In the genomic region with DNA sequence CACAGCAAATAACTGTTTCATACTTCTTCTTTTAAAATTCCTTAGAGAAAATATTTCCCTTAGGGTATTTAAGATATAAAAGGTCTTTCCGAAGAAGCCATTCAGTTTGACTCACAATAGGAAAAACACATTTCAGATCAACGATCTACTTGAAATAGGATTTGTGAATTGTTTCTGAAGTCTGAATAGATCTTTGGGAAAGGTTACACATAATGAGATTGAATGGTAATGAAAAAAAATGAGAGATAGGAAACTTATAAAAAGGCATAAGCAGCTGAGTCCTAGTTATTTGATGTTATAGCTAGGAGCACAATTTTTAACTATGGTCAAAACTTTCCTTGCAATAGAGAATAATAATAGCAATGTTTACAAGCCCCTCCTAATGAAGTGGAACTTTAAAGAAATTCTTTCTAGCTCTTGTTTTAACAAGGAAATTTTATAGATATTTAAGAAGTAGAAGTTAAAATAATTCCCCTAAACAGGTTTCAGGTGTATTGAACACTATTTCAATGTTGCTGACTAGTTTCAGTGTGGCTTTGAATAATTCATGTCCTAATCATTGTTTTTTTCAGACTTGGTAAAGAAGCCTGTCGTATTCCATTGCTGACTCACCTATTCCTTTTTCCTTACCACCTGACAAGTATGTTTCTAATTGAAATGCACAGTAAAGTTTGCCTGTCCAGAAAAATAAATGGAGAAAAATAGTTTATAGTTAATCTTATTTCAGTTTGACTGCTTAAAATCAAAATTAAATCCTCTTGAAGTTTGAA, we compare ENCODE assay signal across 20 cellular contexts.
A peak's percentile ranks its signal among the peaks of the same experiment; 100 is the strongest.
DNase-seq lines count a peak whose midpoint lies in the region; ATAC-seq, FAIRE-seq and TF ChIP-seq lines count a peak whose summit lies in the region.
"Had no signal": no experiment of that assay in that cellular context is flagged by ENCODE, and none has a peak within 500 bp of the region (broad histone marks: within the 10 kb centered on the region; RNA-seq: fewer than 3 reads in every experiment).

No MANE protein-coding gene starts in this region.

- H2AFZ ChIP-seq in GM23338 (no peak overlapping the region), endothelial cell of umbilical vein (ENCODE audit: low read depth, low read length) (no peak overlapping the region)

- peaks cover 12% of the 10 kb centered on the region for H3K4me1 Mint-ChIP-seq in GM23338
- peaks cover 27% of the 10 kb centered on the region for H3K4me1 Mint-ChIP-seq in osteocyte (ENCODE audit: unreplicated experiment)

- dilution Hi-C loops in endothelial cell of umbilical vein (cut with MboI; ENCODE audit: extremely low pct_ligation_motif_present, low sequenced_read_pairs) = no loop called here

- peak overlapping the region; percentile 93 for H3K27ac Mint-ChIP-seq in GM23338
- H3K27ac Mint-ChIP-seq in osteocyte (ENCODE audit: unreplicated experiment) = peak overlapping the region; percentile 16
- H3K27ac Mint-ChIP-seq: CD4-positive, alpha-beta T cell had no signal

- H3K27ac ChIP-seq in GM23338 (ENCODE audit: low read depth) = no peak overlapping the region
- H3K27ac ChIP-seq in SK-N-MC = 0 out of 2 replicates have a peak overlapping the region, but pooled peaks have one; percentile 4
- H3K27ac ChIP-seq in endothelial cell of umbilical vein (ENCODE audit: insufficient read depth, low read depth, low read length) = no peak overlapping the region
- H3K27ac ChIP-seq: 22Rv1, A549, C4-2B had no signal

- POLR2A ChIA-PET in endothelial cell of umbilical vein (lab: Charles Lee) = no interaction called here

- TF ChIP-seq CTCF in GM23338 (conservative IDR thresholded peaks at IDR 0.05; ENCODE audit: low read depth in 2 of 2) (no peak), endothelial cell of umbilical vein (IDR thresholded peaks at IDR 0.05; ENCODE audit: extremely low read depth in 1 of 2, insufficient read depth in 1 of 2, low read depth in 1 of 2, low read length in 2 of 2) (no peak), osteocyte (IDR thresholded peaks at IDR 0.05) (no peak)

- H3K9me1 ChIP-seq in endothelial cell of umbilical vein (replicated peaks; ENCODE audit: control insufficient read depth, extremely low read depth, insufficient read depth, low read length) = no peaks in the 10 kb centered on the region

- H3K4me1 ChIP-seq in GM23338 (ENCODE audit: insufficient read depth) (peaks cover 9% of the 10 kb centered on the region; the same call in 1 of the 2 replicates), endothelial cell of umbilical vein (ENCODE audit: control insufficient read depth, extremely low read depth, insufficient read depth, low read length) (no peaks in the 10 kb centered on the region)
- H3K4me1 ChIP-seq: A549, Caco-2 had no signal

- H3K4me3 Mint-ChIP-seq in GM23338 = no peak overlapping the region
- no peak overlapping the region for H3K4me3 Mint-ChIP-seq in osteocyte (ENCODE audit: unreplicated experiment)
- H3K4me3 Mint-ChIP-seq: CD4-positive, alpha-beta T cell; H9 had no signal

- H3K79me2 ChIP-seq in GM23338 (replicated peaks; ENCODE audit: insufficient read depth) (no peaks in the 10 kb centered on the region), endothelial cell of umbilical vein (ENCODE audit: control insufficient read depth, insufficient read depth, low read length) (no peaks in the 10 kb centered on the region)

- H3K9me3 ChIP-seq in SK-N-MC (ENCODE audit: low read depth, low read length) (no peaks in the 10 kb centered on the region), endothelial cell of umbilical vein (replicated peaks; ENCODE audit: control insufficient read depth, insufficient read depth, low read length) (no peaks in the 10 kb centered on the region)
- H3K9me3 ChIP-seq: A549, Caco-2 had no signal

- no TSS peak for BruUV-seq in endothelial cell of umbilical vein (replicated peaks; lab: Mats Ljungman, UMichigan)

- DNase-seq in GM23338 (ENCODE audit: low spot score) = no peak
- no peak for DNase-seq in SK-N-MC (ENCODE audit: low read depth, low spot score)
- DNase-seq in endothelial cell of umbilical vein (ENCODE audit: low read depth, low spot score) = no peak
- no peak for DNase-seq in osteocyte (ENCODE audit: extremely low spot score, unreplicated experiment)
- DNase-seq in activated CD4-positive, CD25-positive, alpha-beta regulatory T cell (lab: John Stamatoyannopoulos, UW) = no peak
- DNase-seq in Kasumi-1 (lab: John Stamatoyannopoulos, UW) = no peak
- DNase-seq: AML-193; Caco-2; CD4-positive, alpha-beta T cell; H9 had no signal

- H3K36me3 ChIP-seq in GM23338 (ENCODE audit: insufficient read depth) (no peaks in the 10 kb centered on the region), SK-N-MC (ENCODE audit: insufficient read depth, low read length) (no peaks in the 10 kb centered on the region), endothelial cell of umbilical vein (ENCODE audit: control insufficient read depth in 2 of 2, extremely low read depth in 1 of 2, insufficient read depth in 2 of 2, low read length in 2 of 2) (no peaks in the 10 kb centered on the region)

- H3K4me3 ChIP-seq in GM23338 = no peak overlapping the region
- no peak overlapping the region for H3K4me3 ChIP-seq in SK-N-MC
- H3K4me3 ChIP-seq in endothelial cell of umbilical vein (replicated peaks in 1 of 3; ENCODE audit: insufficient read depth in 1 of 3, low read depth in 1 of 3, low read length in 3 of 3) = no peak overlapping the region
- H3K4me3 ChIP-seq: A549 had no signal

- ATAC-seq in GM23338 (no peak), GM19467 (IDR thresholded peaks at IDR 0.05; ENCODE audit: unreplicated experiment) (no peak)
- ATAC-seq: A549, HepG2 had no signal

- H4K20me1 ChIP-seq in GM23338 (replicated peaks; ENCODE audit: insufficient read depth) (no peaks in the 10 kb centered on the region), endothelial cell of umbilical vein (replicated peaks; ENCODE audit: control insufficient read depth, extremely low read depth, insufficient read depth, low read length) (no peaks in the 10 kb centered on the region)

- H3F3A ChIP-seq in GM23338 (replicated peaks; ENCODE audit: low read depth) = no peaks in the 10 kb centered on the region

- TF ChIP-seq POLR2A in endothelial cell of umbilical vein (IDR thresholded peaks at IDR 0.05; ENCODE audit: low read depth, low read length) = no peak

- H3K9me3 Mint-ChIP-seq in GM23338 (0 out of 3 replicates have a peak, but pooled peaks cover 3% of the 10 kb centered on the region), osteocyte (ENCODE audit: unreplicated experiment) (peaks cover 6% of the 10 kb centered on the region)

- CTCF ChIA-PET in endothelial cell of umbilical vein (lab: Charles Lee) = no interaction called here

- H3K9me2 ChIP-seq in GM23338 (ENCODE audit: insufficient read depth) = no peaks in the 10 kb centered on the region

- H3K27me3 ChIP-seq in GM23338 (ENCODE audit: insufficient read depth) (no peaks in the 10 kb centered on the region), endothelial cell of umbilical vein (ENCODE audit: control insufficient read depth in 2 of 2, insufficient read depth in 2 of 2, low read length in 2 of 2) (no peaks in the 10 kb centered on the region)

- no peak overlapping the region for H3K9ac ChIP-seq in SK-N-MC (ENCODE audit: insufficient read length)
- no peak overlapping the region for H3K9ac ChIP-seq in endothelial cell of umbilical vein (replicated peaks; ENCODE audit: extremely low read depth, insufficient read depth, low read length)

- H3K4me2 ChIP-seq in GM23338 = no peak overlapping the region
- H3K4me2 ChIP-seq in endothelial cell of umbilical vein (ENCODE audit: insufficient read depth, low read length) = no peak overlapping the region
- H3K4me2 ChIP-seq: A549 had no signal

- H3K27me3 Mint-ChIP-seq in GM23338 (ENCODE audit: insufficient read depth, low read depth, poor library complexity) = no peaks in the 10 kb centered on the region
- no peaks in the 10 kb centered on the region for H3K27me3 Mint-ChIP-seq in osteocyte (ENCODE audit: unreplicated experiment)
- H3K27me3 Mint-ChIP-seq: CD4-positive, alpha-beta T cell had no signal

- intact Hi-C loops in endothelial cell of umbilical vein (cut with micrococcal nuclease) = no loop called here

- peak; percentile 42 for FAIRE-seq in endothelial cell of umbilical vein (lab: Jason Lieb, UNC)
- FAIRE-seq: A549, D721Med, G401.6, GM12891, H1, HepG2, HTR-8/SVneo had no signal

- no peaks in the 10 kb centered on the region for H3K36me3 Mint-ChIP-seq in GM23338 (ENCODE audit: low read depth)
- no peaks in the 10 kb centered on the region for H3K36me3 Mint-ChIP-seq in osteocyte (ENCODE audit: unreplicated experiment)

TF ChIP-seq in GM23338, 12 proteins besides CTCF, POLR2A, EP300 and RAD21:
- TF ChIP-seq EZH2 (IDR thresholded peaks at IDR 0.05; ENCODE audit: low read depth, unreplicated experiment) = no peak
- TF ChIP-seq ZNF331 (CRISPR knock-in tag; IDR thresholded peaks at IDR 0.05; ENCODE audit: low read depth) = no peak

TF ChIP-seq in endothelial cell of umbilical vein, 7 proteins besides CTCF, POLR2A, EP300 and RAD21:
- TF ChIP-seq JUN (IDR thresholded peaks at IDR 0.05; ENCODE audit: borderline replicate concordance, insufficient read depth, insufficient read length, low read depth) = no peak
TF ChIP-seq in endothelial cell of umbilical vein: peak in this region for 0.
